Comparison of ENCODE assay signal across 14 cellular contexts in genomic region chr2:66013456-66013855, GRCh38.
DNase-seq lines count a peak whose midpoint lies in the region; ATAC-seq, FAIRE-seq and TF ChIP-seq lines count a peak whose summit lies in the region.
"Had no signal": no experiment of that assay in that cellular context is flagged by ENCODE, and none has a peak within 500 bp of the region (broad histone marks: within the 10 kb centered on the region; RNA-seq: fewer than 3 reads in every experiment).

No MANE protein-coding gene starts in this region.

- no peaks in the 10 kb centered on the region for H3K4me1 ChIP-seq in IMR-90 (ENCODE audit: control insufficient read depth, insufficient read depth, low read length)
- no peaks in the 10 kb centered on the region for H3K4me1 ChIP-seq in GM12878 (ENCODE audit: control insufficient read depth, insufficient read depth, low read length)
- no peaks in the 10 kb centered on the region for H3K4me1 ChIP-seq in psoas muscle
- H3K4me1 ChIP-seq in smooth muscle cell (ENCODE audit: low read depth): no peaks in the 10 kb centered on the region

- H2BK15ac ChIP-seq in IMR-90 (ENCODE audit: low read depth, low read length): no peak overlapping the region

- H3F3A ChIP-seq in smooth muscle cell (ENCODE audit: low read depth): no peaks in the 10 kb centered on the region

- H2AFZ ChIP-seq in IMR-90 (replicated peaks; ENCODE audit: low read length, poor library complexity) (no peak overlapping the region), GM12878 (ENCODE audit: control insufficient read depth, low read depth, low read length) (no peak overlapping the region), smooth muscle cell (ENCODE audit: low read depth) (no peak overlapping the region)

- TF ChIP-seq CTCF in IMR-90 (conservative IDR thresholded peaks at IDR 0.05; ENCODE audit: low read depth, low read length) (0 out of 2 replicates have a peak, but pooled peaks have one; percentile 18), GM12878 (IDR thresholded peaks at IDR 0.05 in 2 of 3, conservative IDR thresholded peaks at IDR 0.05 in 1 of 3; ENCODE audit: control insufficient read depth in 2 of 3, extremely low read depth in 1 of 3, insufficient read depth in 1 of 3, low read depth in 3 of 3, low read length in 3 of 3) (peak; percentile 32 to 41 (median 35); a peak in 5 of 6 replicates), psoas muscle (IDR thresholded peaks at IDR 0.05) (peak; percentile 29), smooth muscle cell (IDR thresholded peaks at IDR 0.05; ENCODE audit: borderline replicate concordance, insufficient read depth, poor library complexity, severe bottlenecking) (no peak)

- H3K79me1 ChIP-seq in IMR-90 (ENCODE audit: low read depth in 1 of 2, low read length in 2 of 2): no peaks in the 10 kb centered on the region

- H3K9ac ChIP-seq in IMR-90 (ENCODE audit: low read depth, low read length): no peak overlapping the region
- no peak overlapping the region for H3K9ac ChIP-seq in GM12878 (ENCODE audit: control insufficient read depth, insufficient read depth, low read length)
- no peak overlapping the region for H3K9ac ChIP-seq in smooth muscle cell (ENCODE audit: low read depth)

- H3K23ac ChIP-seq in IMR-90 (ENCODE audit: low read depth, low read length): no peak overlapping the region

- no peak overlapping the region for H2AK9ac ChIP-seq in IMR-90 (replicated peaks; ENCODE audit: low read depth, low read length, poor library complexity)

- no peak for ATAC-seq in IMR-90 (ENCODE audit: low read depth)
- ATAC-seq in GM12878: no peak
- no peak for ATAC-seq in psoas muscle
- no peak for ATAC-seq in HG03280 (IDR thresholded peaks at IDR 0.05; ENCODE audit: unreplicated experiment)
- ATAC-seq: activated CD4-positive, CD25-positive, alpha-beta regulatory T cell treated with anti-CD3 and anti-CD28 coated beads, Interleukin-2, amount 50 U/mL, for 24 hours had no signal

- intact Hi-C loops in IMR-90 (cut with micrococcal nuclease): loop anchor here (10.0 kb wide), 1 partner anchor 1831 kb away; no protein-coding TSS in a partner anchor
- intact Hi-C loops in GM12878 (cut with micrococcal nuclease; ENCODE audit: unreplicated experiment): no loop called here
- intact Hi-C loops in psoas muscle (cut with DNase I): no loop called here

- POLR2A ChIA-PET in IMR-90 (lab: Charles Lee; ENCODE audit: unreplicated experiment): no interaction called here
- POLR2A ChIA-PET in GM12878 (lab: Charles Lee): no interaction called here

- no peak overlapping the region for H2BK5ac ChIP-seq in IMR-90 (ENCODE audit: low read depth, low read length, poor library complexity, severe bottlenecking)

- no peaks in the 10 kb centered on the region for H3K79me2 ChIP-seq in GM12878 (ENCODE audit: control insufficient read depth, insufficient read depth, low read length)
- H3K79me2 ChIP-seq in smooth muscle cell (ENCODE audit: low read depth): no peaks in the 10 kb centered on the region

- FAIRE-seq in GM12878 (lab: Jason Lieb, UNC): no peak

- H3K9me3 ChIP-seq in IMR-90 (ENCODE audit: control insufficient read depth, insufficient read depth, low read length): no peaks in the 10 kb centered on the region
- H3K9me3 ChIP-seq in GM12878 (replicated peaks; ENCODE audit: control insufficient read depth, insufficient read depth, low read length): no peaks in the 10 kb centered on the region
- H3K9me3 ChIP-seq in psoas muscle: no peaks in the 10 kb centered on the region
- no peaks in the 10 kb centered on the region for H3K9me3 ChIP-seq in smooth muscle cell (replicated peaks; ENCODE audit: low read depth)

- H3K14ac ChIP-seq in IMR-90 (replicated peaks; ENCODE audit: low read depth, low read length): no peak overlapping the region

- H4K91ac ChIP-seq in IMR-90 (ENCODE audit: insufficient read depth, low read depth, low read length): no peak overlapping the region

- H3K56ac ChIP-seq in IMR-90 (ENCODE audit: extremely low read depth, insufficient read depth, low read length): no peak overlapping the region

- H3K36me3 ChIP-seq in IMR-90 (ENCODE audit: control insufficient read depth, insufficient read depth, low read length) (no peaks in the 10 kb centered on the region), GM12878 (ENCODE audit: control insufficient read depth in 2 of 2, insufficient read depth in 2 of 2, low read length in 1 of 2) (no peaks in the 10 kb centered on the region), psoas muscle (ENCODE audit: insufficient read depth in 1 of 2, low read depth in 1 of 2) (no peaks in the 10 kb centered on the region), smooth muscle cell (ENCODE audit: low read depth) (no peaks in the 10 kb centered on the region)

- CTCF ChIA-PET in IMR-90 (lab: Yijun Ruan, JAX): no interaction called here
- CTCF ChIA-PET in GM12878 (lab: Yijun Ruan, JAX): interaction anchor here (0.6 to 2.0 kb wide), 12 partner anchors 9 to 1828 kb away, joined by 3 to 5 read pairs (median 4); no protein-coding TSS in a partner anchor

- no peak overlapping the region for H2AK5ac ChIP-seq in IMR-90 (ENCODE audit: low read depth, low read length)

- no peak overlapping the region for H2BK20ac ChIP-seq in IMR-90 (ENCODE audit: low read depth, low read length)

- in situ Hi-C loops in IMR-90 (cut with MboI; ENCODE audit: low sequenced_read_pairs) (no loop called here), GM12878 (cut with MboI) (no loop called here)

- TF ChIP-seq POLR2A in IMR-90 (IDR thresholded peaks at IDR 0.05; ENCODE audit: low read depth, low read length) (no peak), GM12878 (IDR thresholded peaks at IDR 0.05; ENCODE audit: low read depth, low read length) (no peak)

- no peak overlapping the region for H3K4me3 ChIP-seq in IMR-90 (ENCODE audit: insufficient read depth, low read depth, low read length)
- no peak overlapping the region for H3K4me3 ChIP-seq in GM12878
- H3K4me3 ChIP-seq in psoas muscle: no peak overlapping the region
- H3K4me3 ChIP-seq in smooth muscle cell: no peak overlapping the region

- dilution Hi-C loops in IMR-90 (cut with HindIII; ENCODE audit: low sequenced_read_pairs, unreplicated experiment): no loop called here

- DNase-seq in SIG-M5 treated with dmso at 0.1 percent for 504 hours (lab: John Stamatoyannopoulos, UW; ENCODE audit: unreplicated experiment): peak; percentile 4
- no peak for DNase-seq in SIG-M5 (lab: John Stamatoyannopoulos, UW)
- DNase-seq in IMR-90: no peak
- no peak for DNase-seq in GM12878 (ENCODE audit: low read depth, low spot score)
- DNase-seq in psoas muscle: no peak
- DNase-seq in smooth muscle cell (lab: John Stamatoyannopoulos, UW; ENCODE audit: unreplicated experiment): no peak
- no peak for DNase-seq in AML-193 (lab: John Stamatoyannopoulos, UW)
- DNase-seq: dermis blood vessel endothelial cell; immature natural killer cell; NCI-H446; stimulated activated CD4-positive, alpha-beta T cell treated with anti-CD3 and anti-CD28 coated beads, Interleukin-4, amount 100 ng/mL, for 24 hours; stimulated activated naive CD4-positive, alpha-beta T cell had no signal

- H3K4me2 ChIP-seq in IMR-90 (ENCODE audit: low read depth, low read length) (no peak overlapping the region), GM12878 (ENCODE audit: control insufficient read depth, insufficient read depth) (no peak overlapping the region), smooth muscle cell (no peak overlapping the region)

- no peak for TF ChIP-seq EP300 in GM12878 (IDR thresholded peaks at IDR 0.05; ENCODE audit: borderline replicate concordance in 1 of 2, control insufficient read depth in 1 of 2, low read depth in 2 of 2, low read length in 2 of 2)

- no peak for TF ChIP-seq RAD21 in IMR-90 (IDR thresholded peaks at IDR 0.05; ENCODE audit: low read length)
- peak; percentile 11; the same call in 1 of the 2 replicates for TF ChIP-seq RAD21 in GM12878 (IDR thresholded peaks at IDR 0.05; ENCODE audit: insufficient read depth, low read depth, low read length)

- H3K27me3 ChIP-seq in IMR-90 (ENCODE audit: control insufficient read depth, insufficient read depth, low read length) (no peaks in the 10 kb centered on the region), GM12878 (replicated peaks in 1 of 2; ENCODE audit: control insufficient read depth in 2 of 2, insufficient read depth in 2 of 2, low read length in 1 of 2) (no peaks in the 10 kb centered on the region), psoas muscle (ENCODE audit: insufficient read depth in 3 of 3, low read length in 2 of 3) (no peaks in the 10 kb centered on the region), smooth muscle cell (ENCODE audit: low read depth) (no peaks in the 10 kb centered on the region)

- H3K27ac ChIP-seq in IMR-90 (ENCODE audit: insufficient read depth, low read length) (no peak overlapping the region), GM12878 (ENCODE audit: control insufficient read depth, insufficient read depth) (no peak overlapping the region), psoas muscle (no peak overlapping the region), smooth muscle cell (ENCODE audit: low read depth) (no peak overlapping the region)

- no TSS peak for BruUV-seq in IMR-90 (replicated peaks; lab: Mats Ljungman, UMichigan)
- BruUV-seq in GM12878 (replicated peaks; lab: Mats Ljungman, UMichigan): no TSS peak

- no peak overlapping the region for H2BK120ac ChIP-seq in IMR-90 (ENCODE audit: low read depth, low read length)

- H3K4ac ChIP-seq in IMR-90 (ENCODE audit: low read depth, low read length): no peak overlapping the region

- RAD21 ChIA-PET in GM12878 (lab: Charles Lee; ENCODE audit: unreplicated experiment): no interaction called here

- H3K9me1 ChIP-seq in IMR-90 (ENCODE audit: insufficient read depth, low read length): no peaks in the 10 kb centered on the region

- H4K5ac ChIP-seq in IMR-90 (ENCODE audit: low read depth, low read length): no peak overlapping the region

- H4K20me1 ChIP-seq in IMR-90 (ENCODE audit: insufficient read depth, low read length): no peaks in the 10 kb centered on the region
- H4K20me1 ChIP-seq in GM12878 (ENCODE audit: control insufficient read depth, insufficient read depth): no peaks in the 10 kb centered on the region
- no peaks in the 10 kb centered on the region for H4K20me1 ChIP-seq in smooth muscle cell (ENCODE audit: low read depth)

- H4K8ac ChIP-seq in IMR-90 (ENCODE audit: low read depth in 2 of 2, low read length in 2 of 2): no peak overlapping the region

- H3K18ac ChIP-seq in IMR-90 (ENCODE audit: low read depth, low read length): no peak overlapping the region

- SMC1A ChIA-PET in GM12878 (lab: Charles Lee; ENCODE audit: uncharacterized antibody, unreplicated experiment): interaction anchor here (1.1 to 1.7 kb wide), 3 partner anchors 22 to 112 kb away, joined by 3 read pairs; no protein-coding TSS in a partner anchor

TF ChIP-seq in IMR-90, 13 proteins besides CTCF, POLR2A, EP300 and RAD21 (continues in another document):
- TF ChIP-seq MAFK (IDR thresholded peaks at IDR 0.05; ENCODE audit: low read depth, low read length) (no peak), BHLHE40 (IDR thresholded peaks at IDR 0.05; ENCODE audit: low read depth, low read length) (no peak), FOS (IDR thresholded peaks at IDR 0.05; ENCODE audit: low read depth, low read length) (no peak)

TF ChIP-seq in GM12878, 131 proteins besides CTCF, POLR2A, EP300 and RAD21 (continues in another document):
- TF ChIP-seq NR2F1 (conservative IDR thresholded peaks at IDR 0.05) (no peak), RCOR1 (conservative IDR thresholded peaks at IDR 0.05; ENCODE audit: low read depth, low read length) (no peak)
